Comparison of ENCODE assay signal across 16 cellular contexts in genomic region chr9:123091459-123091858, GRCh38. TPM values are rescaled to one million over a fixed set of nuclear protein-coding genes. Genes with fewer than 3 reads are reported as not detected.
DNase-seq lines count a peak whose midpoint lies in the region; ATAC-seq, FAIRE-seq and TF ChIP-seq lines count a peak whose summit lies in the region.
"Had no signal": no experiment of that assay in that cellular context is flagged by ENCODE, and none has a peak within 500 bp of the region (broad histone marks: within the 10 kb centered on the region; RNA-seq: fewer than 3 reads in every experiment).

No MANE protein-coding gene starts in this region.

- no peak overlapping the region for H3K27ac Mint-ChIP-seq in natural killer cell treated with Interleukin-12 subunit alpha and Interleukin-12 subunit beta and Interleukin-15 and Interleukin-18, amount 100 ng/mL, for 72 hours
- no peak overlapping the region for H3K27ac Mint-ChIP-seq in stimulated activated naive CD8-positive, alpha-beta T cell treated with anti-CD3 and anti-CD28 coated beads, Interleukin-15, amount 100 ng/mL, for 72 hours
- H3K27ac Mint-ChIP-seq: activated CD8-positive, alpha-beta memory T cell treated with anti-CD3 and anti-CD28 coated beads, Interleukin-2, amount 10 ng/mL, durations not matched to agents 7 days and 5 days; nephron progenitor cell had no signal

- no peaks in the 10 kb centered on the region for H3K9me3 Mint-ChIP-seq in natural killer cell treated with Interleukin-12 subunit alpha and Interleukin-12 subunit beta and Interleukin-15 and Interleukin-18, amount 100 ng/mL, for 72 hours
- H3K9me3 Mint-ChIP-seq in stimulated activated naive CD8-positive, alpha-beta T cell treated with anti-CD3 and anti-CD28 coated beads, Interleukin-15, amount 100 ng/mL, for 72 hours: no peaks in the 10 kb centered on the region
- H3K9me3 Mint-ChIP-seq: nephron progenitor cell had no signal

- H3K9me3 ChIP-seq in PC-3 (ENCODE audit: low read length) (no peaks in the 10 kb centered on the region), H1 (ENCODE audit: insufficient read depth in 2 of 2, low read depth in 1 of 2, low read length in 1 of 2) (no peaks in the 10 kb centered on the region), MG63 (no peaks in the 10 kb centered on the region)
- H3K9me3 ChIP-seq: body of pancreas, Caco-2 had no signal

- H3K23ac ChIP-seq in H1 (ENCODE audit: insufficient read length): no peak overlapping the region

- no peak for ATAC-seq in PC-3
- no peak for ATAC-seq in natural killer cell treated with Interleukin-12 subunit alpha and Interleukin-12 subunit beta and Interleukin-15 and Interleukin-18, amount 100 ng/mL, for 72 hours
- no peak for ATAC-seq in stimulated activated naive CD8-positive, alpha-beta T cell treated with anti-CD3 and anti-CD28 coated beads, Interleukin-15, amount 100 ng/mL, for 72 hours
- ATAC-seq: activated CD8-positive, alpha-beta memory T cell treated with anti-CD3 and anti-CD28 coated beads, Interleukin-2, amount 10 ng/mL, durations not matched to agents 7 days and 5 days; body of pancreas had no signal

- H2BK15ac ChIP-seq in H1 (ENCODE audit: low read length): no peak overlapping the region

- 77% methylated on average over 2 of the region's 2 CpGs; no CpG with 5 or more reads in 1 of the 2 experiments for WGBS in H1 (ENCODE audit: extremely low coverage in 1 of 2, insufficient coverage in 1 of 2, insufficient read length in 1 of 2, insufficient replicate concordance in 2 of 2, low coverage in 1 of 2, low lambda C conversion rate in 2 of 2, missing lambda C conversion rate in 1 of 2), 2 experiments

- no peaks in the 10 kb centered on the region for H3K9me2 ChIP-seq in PC-3 (replicated peaks; ENCODE audit: low read length)

- H3F3A ChIP-seq in PC-3 (ENCODE audit: low read length, unreplicated experiment): no peaks in the 10 kb centered on the region

- peak; percentile 28 for TF ChIP-seq CTCF in 22Rv1 (IDR thresholded peaks at IDR 0.05)
- TF ChIP-seq CTCF in GM12875 (IDR thresholded peaks at IDR 0.05; ENCODE audit: borderline replicate concordance, insufficient read depth, low read depth, low read length): peak; percentile 13; the same call in 1 of the 2 replicates
- TF ChIP-seq CTCF in PC-3 (conservative IDR thresholded peaks at IDR 0.05; ENCODE audit: low read depth, low read length): peak; percentile 48
- peak in 2 of 3 experiments; percentile 18 to 34; a peak in 2 of 4 replicates for TF ChIP-seq CTCF in H1 (IDR thresholded peaks at IDR 0.05; ENCODE audit: control extremely low read depth in 1 of 3, insufficient read depth in 1 of 3, low read depth in 1 of 3, low read length in 3 of 3)

- POLR2A ChIA-PET in PC-3 (lab: Charles Lee; ENCODE audit: unreplicated experiment) (no interaction called here), H1 (lab: Charles Lee; ENCODE audit: partially characterized antibody) (interaction anchor here (1.2 kb wide), 1 partner anchor 14 kb away, joined by 3 read pairs; no protein-coding TSS in a partner anchor)

- H3K4me1 ChIP-seq in PC-3 (ENCODE audit: insufficient read depth, low read length): peaks cover 9% of the 10 kb centered on the region
- no peaks in the 10 kb centered on the region for H3K4me1 ChIP-seq in H1 (replicated peaks in 1 of 4; ENCODE audit: control insufficient read depth in 3 of 4, insufficient read depth in 4 of 4, low read length in 3 of 4)
- H3K4me1 ChIP-seq: body of pancreas had no signal

- no peaks in the 10 kb centered on the region for H3K4me1 Mint-ChIP-seq in natural killer cell treated with Interleukin-12 subunit alpha and Interleukin-12 subunit beta and Interleukin-15 and Interleukin-18, amount 100 ng/mL, for 72 hours (ENCODE audit: low read depth in 2 of 2)
- no peaks in the 10 kb centered on the region for H3K4me1 Mint-ChIP-seq in stimulated activated naive CD8-positive, alpha-beta T cell treated with anti-CD3 and anti-CD28 coated beads, Interleukin-15, amount 100 ng/mL, for 72 hours
- H3K4me1 Mint-ChIP-seq: activated CD8-positive, alpha-beta memory T cell treated with anti-CD3 and anti-CD28 coated beads, Interleukin-2, amount 10 ng/mL, durations not matched to agents 7 days and 5 days; nephron progenitor cell had no signal

- H3K27ac ChIP-seq in 22Rv1: no peak overlapping the region
- H3K27ac ChIP-seq in PC-3 (ENCODE audit: low read length): no peak overlapping the region
- no peak overlapping the region for H3K27ac ChIP-seq in H1 (ENCODE audit: low read depth, low read length)
- H3K27ac ChIP-seq: body of pancreas had no signal

- H3K36me3 ChIP-seq in PC-3 (ENCODE audit: low read depth, low read length): peaks cover 5% of the 10 kb centered on the region
- H3K36me3 ChIP-seq in H1 (ENCODE audit: control insufficient read depth in 2 of 4, insufficient read depth in 4 of 4, low read length in 3 of 4): peaks cover 11 to 51% (median 29%) of the 10 kb centered on the region in 4 experiments; a peak in 7 of 8 replicates
- H3K36me3 ChIP-seq in MG63: peaks cover 23% of the 10 kb centered on the region

- no peak overlapping the region for H2AK5ac ChIP-seq in H1 (ENCODE audit: low read depth, low read length)

- TF ChIP-seq RAD21 in H1 (IDR thresholded peaks at IDR 0.05 in 1 of 2, conservative IDR thresholded peaks at IDR 0.05 in 1 of 2; ENCODE audit: low read depth in 2 of 2, low read length in 2 of 2): peak in 1 of 2 experiments; percentile 10; a peak in 2 of 4 replicates

- intact Hi-C loops in PC-3 (cut with micrococcal nuclease): no loop called here

- no peaks in the 10 kb centered on the region for H3K79me2 ChIP-seq in PC-3 (ENCODE audit: low read length)
- H3K79me2 ChIP-seq in H1 (ENCODE audit: control insufficient read depth in 1 of 2, insufficient read depth in 2 of 2, low read length in 2 of 2): no peaks in the 10 kb centered on the region

- H4K91ac ChIP-seq in H1 (replicated peaks; ENCODE audit: insufficient read length, low read length): no peak overlapping the region

- no peak overlapping the region for H4K8ac ChIP-seq in H1 (ENCODE audit: extremely low read depth, insufficient read depth, low read length)

- H3K4me2 ChIP-seq in PC-3 (ENCODE audit: low read length) (no peak overlapping the region), H1 (ENCODE audit: insufficient read depth in 1 of 2, low read depth in 2 of 2, low read length in 2 of 2) (no peak overlapping the region)

- H3K14ac ChIP-seq in H1 (ENCODE audit: insufficient read length): no peak overlapping the region

- no peak overlapping the region for H2AFZ ChIP-seq in PC-3 (ENCODE audit: low read length)
- no peak overlapping the region for H2AFZ ChIP-seq in H1 (ENCODE audit: low read length)

- TF ChIP-seq EP300 in H1 (IDR thresholded peaks at IDR 0.05; ENCODE audit: borderline replicate concordance in 1 of 2, low read depth in 2 of 2, low read length in 2 of 2): no peak

- DNase-seq in PC-3 (no peak), H1 (ENCODE audit: low read depth in 1 of 2, low spot score in 2 of 2) (no peak), MG63 (no peak)
- DNase-seq in natural killer cell treated with Interleukin-12 subunit alpha and Interleukin-12 subunit beta and Interleukin-15 and Interleukin-18, amount 100 ng/mL, for 72 hours (ENCODE audit: low spot score): no peak
- no peak for DNase-seq in stimulated activated naive CD8-positive, alpha-beta T cell treated with anti-CD3 and anti-CD28 coated beads, Interleukin-15, amount 100 ng/mL, for 72 hours
- no peak for DNase-seq in activated CD8-positive, alpha-beta memory T cell treated with anti-CD3 and anti-CD28 coated beads, Interleukin-2, amount 50 U/mL, for 4 hours
- DNase-seq: activated CD8-positive, alpha-beta memory T cell treated with anti-CD3 and anti-CD28 coated beads, Interleukin-2, amount 10 ng/mL, durations not matched to agents 7 days and 5 days; body of pancreas; Caco-2; NCI-H1417; NCI-H2227 treated with DMSO at 0.1 percent for 48 hours; nephron progenitor cell; retina; stimulated activated CD4-positive, alpha-beta T cell treated with anti-CD3 and anti-CD28 coated beads, Interleukin-2, amount 100 ng/mL, for 24 hours had no signal

- H3K18ac ChIP-seq in H1 (ENCODE audit: extremely low read depth, low read length): no peak overlapping the region

- CTCF ChIA-PET in PC-3 (lab: Charles Lee) (no interaction called here), H1 (lab: Charles Lee; ENCODE audit: partially characterized antibody) (interaction anchor here (0.7 to 5.5 kb wide), 16 partner anchors 10 to 259 kb away, joined by 3 to 49 read pairs (median 4); no protein-coding TSS in a partner anchor)

- peaks cover 7% of the 10 kb centered on the region for H3K36me3 Mint-ChIP-seq in natural killer cell treated with Interleukin-12 subunit alpha and Interleukin-12 subunit beta and Interleukin-15 and Interleukin-18, amount 100 ng/mL, for 72 hours

- no peak overlapping the region for H3K9ac ChIP-seq in PC-3 (ENCODE audit: low read length)
- no peak overlapping the region for H3K9ac ChIP-seq in H1 (replicated peaks in 1 of 4; ENCODE audit: extremely low read depth in 1 of 4, low read depth in 3 of 4, low read length in 3 of 4)

- no peak overlapping the region for H2BK120ac ChIP-seq in H1 (replicated peaks; ENCODE audit: low read depth, low read length)

- H3K4me3 ChIP-seq in GM12875 (ENCODE audit: low read depth, low read length) (no peak overlapping the region), PC-3 (ENCODE audit: low read length) (no peak overlapping the region), H1 (ENCODE audit: extremely low read depth in 1 of 4, insufficient read depth in 2 of 4, low read depth in 3 of 4, low read length in 4 of 4) (no peak overlapping the region), MG63 (no peak overlapping the region)
- H3K4me3 ChIP-seq: body of pancreas had no signal

- no peaks in the 10 kb centered on the region for H3K27me3 Mint-ChIP-seq in natural killer cell treated with Interleukin-12 subunit alpha and Interleukin-12 subunit beta and Interleukin-15 and Interleukin-18, amount 100 ng/mL, for 72 hours
- no peaks in the 10 kb centered on the region for H3K27me3 Mint-ChIP-seq in stimulated activated naive CD8-positive, alpha-beta T cell treated with anti-CD3 and anti-CD28 coated beads, Interleukin-15, amount 100 ng/mL, for 72 hours
- H3K27me3 Mint-ChIP-seq: activated CD8-positive, alpha-beta memory T cell treated with anti-CD3 and anti-CD28 coated beads, Interleukin-2, amount 10 ng/mL, durations not matched to agents 7 days and 5 days had no signal

- no peak overlapping the region for H2BK5ac ChIP-seq in H1 (ENCODE audit: low read depth, low read length)

- H3K23me2 ChIP-seq in H1 (ENCODE audit: low read depth, low read length): no peaks in the 10 kb centered on the region

- no peak overlapping the region for H2BK20ac ChIP-seq in H1 (ENCODE audit: low read length)

- H3K56ac ChIP-seq in H1 (replicated peaks; ENCODE audit: insufficient read length, low read depth, low read length): no peak overlapping the region

- TF ChIP-seq POLR2A in H1 (IDR thresholded peaks at IDR 0.05; ENCODE audit: control extremely low read depth in 1 of 2, low read depth in 2 of 2, low read length in 2 of 2): no peak

- no peaks in the 10 kb centered on the region for H3K27me3 ChIP-seq in PC-3 (ENCODE audit: low read length)
- no peaks in the 10 kb centered on the region for H3K27me3 ChIP-seq in H1 (replicated peaks in 1 of 4; ENCODE audit: control insufficient read depth in 3 of 4, extremely low read depth in 1 of 4, insufficient read depth in 3 of 4, low read length in 3 of 4)
- no peaks in the 10 kb centered on the region for H3K27me3 ChIP-seq in MG63
- H3K27me3 ChIP-seq: body of pancreas had no signal

- H3K4me3 Mint-ChIP-seq in natural killer cell treated with Interleukin-12 subunit alpha and Interleukin-12 subunit beta and Interleukin-15 and Interleukin-18, amount 100 ng/mL, for 72 hours: no peak overlapping the region
- H3K4me3 Mint-ChIP-seq in stimulated activated naive CD8-positive, alpha-beta T cell treated with anti-CD3 and anti-CD28 coated beads, Interleukin-15, amount 100 ng/mL, for 72 hours: no peak overlapping the region
- H3K4me3 Mint-ChIP-seq: activated CD8-positive, alpha-beta memory T cell treated with anti-CD3 and anti-CD28 coated beads, Interleukin-2, amount 10 ng/mL, durations not matched to agents 7 days and 5 days; nephron progenitor cell had no signal

- FAIRE-seq in H1 (lab: Jason Lieb, UNC): no peak

- no peak overlapping the region for H2BK12ac ChIP-seq in H1 (ENCODE audit: low read depth, low read length)

- no peak overlapping the region for H3K4ac ChIP-seq in H1 (replicated peaks; ENCODE audit: insufficient read length, low read depth, low read length)

- H4K20me1 ChIP-seq in PC-3 (ENCODE audit: low read length): no peaks in the 10 kb centered on the region
- peaks cover 0 to 1% of the 10 kb centered on the region in 2 experiments for H4K20me1 ChIP-seq in H1 (replicated peaks in 1 of 2; ENCODE audit: control insufficient read depth in 1 of 2, insufficient read depth in 2 of 2, low read length in 2 of 2)

- no peak overlapping the region for H4K5ac ChIP-seq in H1 (ENCODE audit: insufficient read length, low read depth, low read length)

- 0 out of 2 replicates have a peak, but pooled peaks cover 2% of the 10 kb centered on the region for H3K79me1 ChIP-seq in H1 (ENCODE audit: low read depth, low read length)

- BruUV-seq in PC-3 (replicated peaks; lab: Mats Ljungman, UMichigan): no TSS peak

RNA-seq across cellular contexts. Expression of gene GPR21, which starts 58.0 kb away (rescaled TPM):
- total RNA-seq in PC-3 (2014; rRNA removed): 0.15 TPM in 1 of 2 replicates, not detected in the other
- 0.58 and 0.65 TPM in 2 replicates for total RNA-seq in H1 (2021; fragmentation: NEBNext Ultra II Directional; extraction: Animal tissue kit (Norgen Biotek cat#: 25700))
- 0.61 and 0.71 TPM in 2 replicates for polyA plus RNA-seq in H1 (2011; rRNA removed)
- polyA plus RNA-seq in H1 (2011; cell fraction: cytosol; rRNA removed): 0.14 TPM
- polyA plus RNA-seq in H1 (2011; cell fraction: nucleus; rRNA removed): 2.0 TPM
- polyA plus RNA-seq in H1 (2012, experiment 1 of 2): 0.14 TPM in 1 of 4 replicates, not detected in the others
- polyA plus RNA-seq in H1 (2012, experiment 2 of 2): not detected
- polyA plus RNA-seq in H1 (2013, experiment 1 of 2): not detected
- polyA plus RNA-seq in H1 (2013, experiment 2 of 2): not detected
- polyA minus RNA-seq in H1 (2011; rRNA and poly(A)+ RNA removed): 27.7 and 27.9 TPM in 2 replicates
- polyA minus RNA-seq in H1 (2011; cell fraction: cytosol; rRNA and poly(A)+ RNA removed): 1.3 TPM
- 53.2 TPM for polyA minus RNA-seq in H1 (2011; cell fraction: nucleus; rRNA and poly(A)+ RNA removed)
- not detected in 2 replicates for total RNA-seq in MG63 (2014; rRNA removed; shearing (Covaris generic); ENCODE audit: low replicate concordance)
- total RNA-seq in natural killer cell treated with Interleukin-12 subunit alpha and Interleukin-12 subunit beta and Interleukin-15 and Interleukin-18, amount 100 ng/mL, for 72 hours: 1 to 10 TPM; 1.4 to 3.0 TPM
- total RNA-seq: body of pancreas had no signal
